ENCODE assay signal across 22 cellular contexts in genomic region chr15:87628311-87628710, GRCh38.
"Had no signal": no experiment of that assay in that cellular context is flagged by ENCODE, and none has a peak within 500 bp of the region (broad histone marks: within the 10 kb centered on the region; RNA-seq: fewer than 3 reads in every experiment).

No MANE protein-coding gene starts in this region.

- ATAC-seq: HepG2, Panc1, PC-3, SK-N-SH treated with all-trans-retinoic acid at 6 μM for 48 hours had no signal

- DNase-seq: IMR-90, Kasumi-1, KG1, MM.1S, NCI-H1092 treated with DMSO at 0.1 percent for 48 hours, NCI-H1436, NCI-H187, NCI-H2029, NCI-H2081 treated with DMSO at 0.1 percent for 48 hours, NCI-H2171, NCI-H226, NCI-H446, NCI-H510A, NCI-H524 treated with DMSO at 0.1 percent for 48 hours, NCI-H69, NCI-H774, PC-3, SHP77 had no signal

- H3K27ac ChIP-seq: RWPE1 had no signal
